Comparison of ENCODE assay signal across 2 cellular contexts in genomic region chr17:79935197-79935844, GRCh38.
TF ChIP-seq lines count a peak whose summit lies in the region.

No MANE protein-coding gene starts in this region.

TF ChIP-seq in IMR-90, 13 proteins besides CTCF, POLR2A, EP300 and RAD21:
- TF ChIP-seq SMC3 (IDR thresholded peaks at IDR 0.05; ENCODE audit: low read depth, low read length) (no peak), RCOR1 (IDR thresholded peaks at IDR 0.05; ENCODE audit: insufficient replicate concordance, low read length) (no peak), BHLHE40 (IDR thresholded peaks at IDR 0.05; ENCODE audit: low read depth, low read length) (no peak), MAFK (IDR thresholded peaks at IDR 0.05; ENCODE audit: low read depth, low read length) (no peak), ELK1 (IDR thresholded peaks at IDR 0.05; ENCODE audit: borderline replicate concordance, low read depth, low read length) (no peak)

TF ChIP-seq in H1, 55 proteins besides CTCF, POLR2A, EP300 and RAD21:
- no peak for TF ChIP-seq EGR1 (IDR thresholded peaks at IDR 0.05; ENCODE audit: borderline replicate concordance, low read depth, low read length)
- no peak for TF ChIP-seq SIX5 (IDR thresholded peaks at IDR 0.05; ENCODE audit: low read depth, low read length)
- no peak for TF ChIP-seq BRCA1 (IDR thresholded peaks at IDR 0.05; ENCODE audit: low read depth, low read length)
- no peak for TF ChIP-seq ATF3 (IDR thresholded peaks at IDR 0.05; ENCODE audit: insufficient read depth, low read depth, low read length)
- TF ChIP-seq RFX5 (IDR thresholded peaks at IDR 0.05; ENCODE audit: borderline replicate concordance, low read depth, low read length), result no peak
- no peak for TF ChIP-seq CEBPB (IDR thresholded peaks at IDR 0.05; ENCODE audit: low read depth, low read length)
- no peak for TF ChIP-seq ATF2 (IDR thresholded peaks at IDR 0.05; ENCODE audit: low read length)
- TF ChIP-seq POU5F1 (IDR thresholded peaks at IDR 0.05; ENCODE audit: low read depth, low read length), result no peak
- TF ChIP-seq NRF1 (IDR thresholded peaks at IDR 0.05; ENCODE audit: low read depth, low read length), result no peak
- no peak for TF ChIP-seq MAFK (IDR thresholded peaks at IDR 0.05; ENCODE audit: low read depth, low read length)
- no peak for TF ChIP-seq YY1 (IDR thresholded peaks at IDR 0.05; ENCODE audit: low read depth, low read length)
- no peak for TF ChIP-seq JUND (IDR thresholded peaks at IDR 0.05; ENCODE audit: low read length)
- TF ChIP-seq KDM4A (IDR thresholded peaks at IDR 0.05; ENCODE audit: low read depth, low read length, severe bottlenecking), result no peak
- TF ChIP-seq KDM5A (IDR thresholded peaks at IDR 0.05; ENCODE audit: low read length), result no peak
- TF ChIP-seq SUZ12 (IDR thresholded peaks at IDR 0.05; ENCODE audit: low read length), result no peak
- no peak for TF ChIP-seq TAF7 (optimal IDR thresholded peaks at IDR 0.05; ENCODE audit: borderline replicate concordance, low read depth, low read length)
